In genomic region chr18:34550902-34551301, GRCh38 we compare ENCODE assay signal across 22 cellular contexts.
DNase-seq lines count a peak whose midpoint lies in the region; ATAC-seq, FAIRE-seq and TF ChIP-seq lines count a peak whose summit lies in the region.
"Had no signal": no experiment of that assay in that cellular context is flagged by ENCODE, and none has a peak within 500 bp of the region (broad histone marks: within the 10 kb centered on the region; RNA-seq: fewer than 3 reads in every experiment).

No MANE protein-coding gene starts in this region.

- TF ChIP-seq RAD21 in H1 (IDR thresholded peaks at IDR 0.05 in 1 of 2, conservative IDR thresholded peaks at IDR 0.05 in 1 of 2; ENCODE audit: low read depth in 2 of 2, low read length in 2 of 2), result no peak

- no peak overlapping the region for H3K18ac ChIP-seq in H1 (ENCODE audit: extremely low read depth, low read length)

- ATAC-seq in heart left ventricle (peak; percentile 51 to 81 (median 72)), HG02852 (IDR thresholded peaks at IDR 0.05; ENCODE audit: unreplicated experiment) (no peak)
- ATAC-seq: A549 had no signal

- H3K79me1 ChIP-seq in H1 (ENCODE audit: low read depth, low read length), result no peaks in the 10 kb centered on the region

- no peak overlapping the region for H3K4me2 ChIP-seq in H1 (ENCODE audit: insufficient read depth in 1 of 2, low read depth in 2 of 2, low read length in 2 of 2)
- H3K4me2 ChIP-seq: A549 had no signal

- H3K79me2 ChIP-seq in H1 (ENCODE audit: control insufficient read depth in 1 of 2, insufficient read depth in 2 of 2, low read length in 2 of 2), result peaks cover 0 to 14% of the 10 kb centered on the region in 2 experiments; a peak in 1 of 4 replicates

- no peaks in the 10 kb centered on the region for H3K36me3 ChIP-seq in heart left ventricle
- no peaks in the 10 kb centered on the region for H3K36me3 ChIP-seq in right atrium auricular region
- no peaks in the 10 kb centered on the region for H3K36me3 ChIP-seq in H1 (ENCODE audit: control insufficient read depth in 2 of 4, insufficient read depth in 4 of 4, low read length in 3 of 4)
- no peaks in the 10 kb centered on the region for H3K36me3 ChIP-seq in spleen
- H3K36me3 ChIP-seq: BE2C, Peyer's patch, SJSA1 had no signal

- no peak overlapping the region for H3K4me3 ChIP-seq in heart left ventricle
- no peak overlapping the region for H3K4me3 ChIP-seq in right atrium auricular region
- H3K4me3 ChIP-seq in H1 (ENCODE audit: extremely low read depth in 1 of 4, insufficient read depth in 2 of 4, low read depth in 3 of 4, low read length in 4 of 4), result no peak overlapping the region
- no peak overlapping the region for H3K4me3 ChIP-seq in spleen
- H3K4me3 ChIP-seq: A549, Peyer's patch, SJSA1 had no signal

- H3K4me1 ChIP-seq in heart left ventricle (peaks cover 0 to 30% (median 9%) of the 10 kb centered on the region in 12 donors), right atrium auricular region (peaks cover 0 to 8% of the 10 kb centered on the region in 2 donors), H1 (replicated peaks in 1 of 4; ENCODE audit: control insufficient read depth in 3 of 4, insufficient read depth in 4 of 4, low read length in 3 of 4) (peaks cover 2 to 30% (median 14%) of the 10 kb centered on the region in 4 experiments; a peak in 4 of 7 replicates), spleen (no peaks in the 10 kb centered on the region)
- H3K4me1 ChIP-seq: A549, BE2C, Peyer's patch, SJSA1 had no signal

- peak overlapping the region; percentile 17 for H3K27ac Mint-ChIP-seq in progenitor cell of endocrine pancreas
- H3K27ac Mint-ChIP-seq in activated naive CD4-positive, alpha-beta T cell treated with anti-CD3 and anti-CD28 coated beads, Interleukin-2, amount 10 ng/mL, durations not matched to agents 7 days and 5 days, result no peak overlapping the region

- H3K4ac ChIP-seq in H1 (replicated peaks; ENCODE audit: insufficient read length, low read depth, low read length), result peak overlapping the region; percentile 66

- H3K27me3 ChIP-seq in heart left ventricle, result no peaks in the 10 kb centered on the region
- no peaks in the 10 kb centered on the region for H3K27me3 ChIP-seq in right atrium auricular region
- H3K27me3 ChIP-seq in H1 (replicated peaks in 1 of 4; ENCODE audit: control insufficient read depth in 3 of 4, extremely low read depth in 1 of 4, insufficient read depth in 3 of 4, low read length in 3 of 4), result no peaks in the 10 kb centered on the region
- no peaks in the 10 kb centered on the region for H3K27me3 ChIP-seq in spleen (replicated peaks in 1 of 7)
- H3K27me3 ChIP-seq: BE2C, Peyer's patch, SJSA1 had no signal

- no peak overlapping the region for H2BK12ac ChIP-seq in H1 (ENCODE audit: low read depth, low read length)

- no peak for TF ChIP-seq EP300 in H1 (IDR thresholded peaks at IDR 0.05; ENCODE audit: borderline replicate concordance in 1 of 2, low read depth in 2 of 2, low read length in 2 of 2)

- TF ChIP-seq POLR2A in heart left ventricle (IDR thresholded peaks at IDR 0.05) (no peak), H1 (IDR thresholded peaks at IDR 0.05; ENCODE audit: control extremely low read depth in 1 of 2, low read depth in 2 of 2, low read length in 2 of 2) (no peak), spleen (IDR thresholded peaks at IDR 0.05) (no peak)

- no peak overlapping the region for H3K23ac ChIP-seq in H1 (ENCODE audit: insufficient read length)

- DNase-seq in heart left ventricle (no peak), right atrium auricular region (ENCODE audit: low spot score) (no peak), H1 (ENCODE audit: low read depth in 1 of 2, low spot score in 2 of 2) (no peak), progenitor cell of endocrine pancreas (ENCODE audit: low spot score, unreplicated experiment) (no peak), spleen (no peak)
- DNase-seq in activated naive CD4-positive, alpha-beta T cell treated with anti-CD3 and anti-CD28 coated beads, Interleukin-2, amount 10 ng/mL, durations not matched to agents 7 days and 5 days, result no peak
- DNase-seq: BE2C; DMS53; GF-D8; GOT3; IMR-90; MV-4-11; NCI-H1694; NCI-H2081 treated with DMSO at 0.1 percent for 48 hours; NCI-H2227 treated with DMSO at 0.1 percent for 48 hours; NCI-H510A treated with DMSO at 0.1 percent for 48 hours; NCI-H774; NK-92 treated with Interleukin-12 subunit alpha and Interleukin-12 subunit beta, amount 100 ng/mL, for 24 hours; Peyer's patch had no signal

- H3K36me3 Mint-ChIP-seq in progenitor cell of endocrine pancreas (ENCODE audit: insufficient read depth), result no peaks in the 10 kb centered on the region
- H3K36me3 Mint-ChIP-seq in activated naive CD4-positive, alpha-beta T cell treated with anti-CD3 and anti-CD28 coated beads, Interleukin-2, amount 10 ng/mL, durations not matched to agents 7 days and 5 days, result no peaks in the 10 kb centered on the region

- no peak overlapping the region for H2AK5ac ChIP-seq in H1 (ENCODE audit: low read depth, low read length)

- H3K4me3 Mint-ChIP-seq in progenitor cell of endocrine pancreas (ENCODE audit: low read depth), result no peak overlapping the region
- no peak overlapping the region for H3K4me3 Mint-ChIP-seq in activated naive CD4-positive, alpha-beta T cell treated with anti-CD3 and anti-CD28 coated beads, Interleukin-2, amount 10 ng/mL, durations not matched to agents 7 days and 5 days

- CTCF ChIA-PET in H1 (lab: Charles Lee; ENCODE audit: partially characterized antibody), result no interaction called here
- CTCF ChIA-PET in activated naive CD4-positive, alpha-beta T cell treated with anti-CD3 and anti-CD28 coated beads, Interleukin-2, amount 10 ng/mL, durations not matched to agents 7 days and 5 days (lab: Charles Lee), result no interaction called here

- FAIRE-seq in H1 (lab: Jason Lieb, UNC), result no peak
- FAIRE-seq: A549 had no signal

- H3K9ac ChIP-seq in H1 (replicated peaks in 1 of 4; ENCODE audit: extremely low read depth in 1 of 4, low read depth in 3 of 4, low read length in 3 of 4), result no peak overlapping the region

- H2BK15ac ChIP-seq in H1 (ENCODE audit: low read length), result no peak overlapping the region

- no peak overlapping the region for H3K14ac ChIP-seq in H1 (ENCODE audit: insufficient read length)

- TF ChIP-seq CTCF in heart left ventricle (IDR thresholded peaks at IDR 0.05) (no peak), right atrium auricular region (IDR thresholded peaks at IDR 0.05) (no peak), H1 (IDR thresholded peaks at IDR 0.05; ENCODE audit: control extremely low read depth in 1 of 3, insufficient read depth in 1 of 3, low read depth in 1 of 3, low read length in 3 of 3) (no peak), progenitor cell of endocrine pancreas (IDR thresholded peaks at IDR 0.05; ENCODE audit: unreplicated experiment) (no peak), spleen (IDR thresholded peaks at IDR 0.05 in 8 of 11, conservative IDR thresholded peaks at IDR 0.05 in 3 of 11) (no peak)

- H4K8ac ChIP-seq in H1 (ENCODE audit: extremely low read depth, insufficient read depth, low read length), result no peak overlapping the region

- POLR2A ChIA-PET in H1 (lab: Charles Lee; ENCODE audit: partially characterized antibody), result no interaction called here

- H4K5ac ChIP-seq in H1 (ENCODE audit: insufficient read length, low read depth, low read length), result no peak overlapping the region

- no peaks in the 10 kb centered on the region for H4K20me1 ChIP-seq in H1 (replicated peaks in 1 of 2; ENCODE audit: control insufficient read depth in 1 of 2, insufficient read depth in 2 of 2, low read length in 2 of 2)

- no peak overlapping the region for H3K56ac ChIP-seq in H1 (replicated peaks; ENCODE audit: insufficient read length, low read depth, low read length)

- H3K23me2 ChIP-seq in H1 (ENCODE audit: low read depth, low read length), result no peaks in the 10 kb centered on the region; the same call in 1 of the 2 replicates

- H2BK120ac ChIP-seq in H1 (replicated peaks; ENCODE audit: low read depth, low read length), result peak overlapping the region; percentile 76

- no peak overlapping the region for H2AFZ ChIP-seq in H1 (ENCODE audit: low read length)

- peak overlapping the region; percentile 68; the same call in 1 of the 2 replicates for H2BK20ac ChIP-seq in H1 (ENCODE audit: low read length)

- H4K91ac ChIP-seq in H1 (replicated peaks; ENCODE audit: insufficient read length, low read length), result peak overlapping the region; percentile 81

- H3K27ac ChIP-seq in heart left ventricle (peak overlapping the region in 7 of 12 donors; percentile 20 to 67 (median 33)), right atrium auricular region (peak overlapping the region in 1 of 2 donors; percentile 57), H1 (ENCODE audit: low read depth, low read length) (no peak overlapping the region), spleen (no peak overlapping the region)
- H3K27ac ChIP-seq: A549, Peyer's patch, SJSA1 had no signal

- peak overlapping the region; percentile 7; the same call in 1 of the 2 replicates for H2BK5ac ChIP-seq in H1 (ENCODE audit: low read depth, low read length)

- H3K27me3 Mint-ChIP-seq in progenitor cell of endocrine pancreas, result no peaks in the 10 kb centered on the region
- H3K27me3 Mint-ChIP-seq in activated naive CD4-positive, alpha-beta T cell treated with anti-CD3 and anti-CD28 coated beads, Interleukin-2, amount 10 ng/mL, durations not matched to agents 7 days and 5 days, result no peaks in the 10 kb centered on the region

- peaks cover 3% of the 10 kb centered on the region for H3K9me3 Mint-ChIP-seq in progenitor cell of endocrine pancreas (ENCODE audit: low read depth)
- no peaks in the 10 kb centered on the region for H3K9me3 Mint-ChIP-seq in activated naive CD4-positive, alpha-beta T cell treated with anti-CD3 and anti-CD28 coated beads, Interleukin-2, amount 10 ng/mL, durations not matched to agents 7 days and 5 days

- intact Hi-C loops in heart left ventricle (cut with DNase I) (no loop called here), spleen (cut with DNase I; ENCODE audit: low total_unique reads) (no loop called here)

- 34 to 51% (median 40%) methylated on average over 1 of the region's 1 CpG for WGBS in heart left ventricle, 4 donors
- 95% methylated on average over 1 of the region's 1 CpG; no CpG with 5 or more reads in 1 of the 2 experiments for WGBS in H1 (ENCODE audit: extremely low coverage in 1 of 2, insufficient coverage in 1 of 2, insufficient read length in 1 of 2, insufficient replicate concordance in 2 of 2, low coverage in 1 of 2, low lambda C conversion rate in 2 of 2, missing lambda C conversion rate in 1 of 2), 2 experiments
- WGBS in spleen, 5 donors, result 82 to 91% (median 85%) methylated on average over 1 of the region's 1 CpG

- H3K9me3 ChIP-seq in heart left ventricle, result no peaks in the 10 kb centered on the region
- H3K9me3 ChIP-seq in right atrium auricular region, result no peaks in the 10 kb centered on the region
- no peaks in the 10 kb centered on the region for H3K9me3 ChIP-seq in H1 (ENCODE audit: insufficient read depth in 2 of 2, low read depth in 1 of 2, low read length in 1 of 2)
- H3K9me3 ChIP-seq in spleen, result no peaks in the 10 kb centered on the region
- H3K9me3 ChIP-seq: A549, BE2C, Peyer's patch, SJSA1 had no signal

- peaks cover 25% of the 10 kb centered on the region for H3K4me1 Mint-ChIP-seq in progenitor cell of endocrine pancreas (ENCODE audit: low read depth)
- no peaks in the 10 kb centered on the region for H3K4me1 Mint-ChIP-seq in activated naive CD4-positive, alpha-beta T cell treated with anti-CD3 and anti-CD28 coated beads, Interleukin-2, amount 10 ng/mL, durations not matched to agents 7 days and 5 days

Comparison
In these comparisons a context has a peak if more than half of its experiments do, and no peak if none do; other contexts are left out.
1. H3K27ac ChIP-seq: peak in heart left ventricle (7 of 12); none in H1 (single experiment) and spleen (0 of 8).